In the genomic region with DNA sequence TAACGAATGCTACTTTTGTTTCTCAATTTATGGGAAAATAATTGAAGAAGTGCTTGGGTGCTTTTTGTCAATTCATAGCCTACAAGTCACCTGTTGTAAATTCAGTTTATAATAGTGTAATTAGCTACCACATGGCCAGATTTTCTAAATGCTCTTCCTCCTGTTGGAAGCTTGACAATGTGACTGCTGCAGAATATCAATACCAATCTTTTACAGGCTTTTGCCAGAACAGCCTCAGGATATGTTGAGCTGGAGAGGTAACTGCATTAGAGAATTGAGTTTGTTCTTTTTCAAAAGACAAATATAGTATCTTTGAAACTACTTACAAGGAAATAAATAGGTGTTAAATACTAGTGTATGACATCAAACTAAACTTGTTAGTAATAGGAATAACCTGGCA, we compare ENCODE assay signal across 17 cellular contexts.
"Had no signal": no experiment of that assay in that cellular context is flagged by ENCODE, and none has a peak within 500 bp of the region (broad histone marks: within the 10 kb centered on the region; RNA-seq: fewer than 3 reads in every experiment).

No MANE protein-coding gene starts in this region.

- H3K27ac ChIP-seq: HL-60, RWPE1 had no signal

- DNase-seq: IMR-90; Karpas-422; KG1; MM.1S; NCI-H1436 treated with DMSO at 0.1 percent for 48 hours; NCI-H1694; NCI-H187 treated with DMSO at 0.1 percent for 48 hours; NCI-H2029 treated with DMSO at 0.1 percent for 48 hours; NCI-H2171 treated with DMSO at 0.1 percent for 48 hours; NCI-H524; NCI-H526 treated with DMSO at 0.1 percent for 48 hours; NCI-H748 treated with DMSO at 0.1 percent for 48 hours; NK-92 treated with Interleukin-12 subunit alpha and Interleukin-12 subunit beta, amount 100 ng/mL, for 24 hours; PC-3; SHP77 had no signal
